In the genomic region with DNA sequence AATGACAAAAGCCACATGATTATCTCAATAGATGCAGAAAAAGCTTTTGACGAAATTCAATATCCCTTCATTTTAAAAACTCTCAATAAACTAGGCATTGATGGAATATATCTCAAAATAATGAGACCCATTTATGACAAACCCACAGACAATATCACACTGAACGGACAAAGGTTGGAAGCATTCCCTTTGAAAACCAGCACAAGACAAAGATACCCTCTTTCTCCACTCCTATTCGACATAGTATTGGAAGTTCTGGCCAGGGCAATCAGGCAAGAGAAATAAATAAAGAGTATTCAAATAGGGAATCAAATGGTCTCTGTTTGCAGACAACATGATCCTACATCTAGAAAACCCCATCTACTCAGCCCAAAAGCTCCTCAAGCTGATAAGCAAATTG, we compare ENCODE assay signal across 21 cellular contexts. TPM values are rescaled to one million over a fixed set of nuclear protein-coding genes. Genes with fewer than 3 reads are reported as not detected.
DNase-seq lines count a peak whose midpoint lies in the region; ATAC-seq lines count a peak whose summit lies in the region.
"Had no signal": no experiment of that assay in that cellular context is flagged by ENCODE, and none has a peak within 500 bp of the region (broad histone marks: within the 10 kb centered on the region; RNA-seq: fewer than 3 reads in every experiment).

No MANE protein-coding gene starts in this region.

- ATAC-seq in GM18909 (IDR thresholded peaks at IDR 0.05; ENCODE audit: poor library complexity, unreplicated experiment): no peak
- no peak for ATAC-seq in HG03378 (IDR thresholded peaks at IDR 0.05; ENCODE audit: unreplicated experiment)
- ATAC-seq: A549, HCT116 had no signal

- DNase-seq in Ammon's horn (ENCODE audit: low spot score) (peak; percentile 24), caudate nucleus (lab: John Stamatoyannopoulos, UW) (peak in 3 of 61 donors; percentile 0 to 3 (median 1)), inferior parietal cortex (ENCODE audit: extremely low spot score) (peak; percentile 29), pons (ENCODE audit: low spot score) (peak; percentile 54), NCI-H2171 (lab: John Stamatoyannopoulos, UW) (no peak), occipital lobe (lab: John Stamatoyannopoulos, UW) (no peak)
- DNase-seq: AML-193; CD4-positive, alpha-beta memory T cell; DMS153; DMS79; GDM1; GOT3; H7 had no signal

- H3K27ac ChIP-seq in caudate nucleus (ENCODE audit: low read depth, low read length): peak overlapping the region; percentile 71
- H3K27ac ChIP-seq: 22Rv1, A549, BLaER1 had no signal

RNA-seq across cellular contexts. Expression of gene CASP12, which starts 52.0 kb away (rescaled TPM):
- total RNA-seq in occipital lobe: not detected
- total RNA-seq: CD4-positive, alpha-beta memory T cell; Daoy; H7; HT-29 had no signal

Comparison
In these comparisons a context has a peak if more than half of its experiments do, and no peak if none do; other contexts are left out.
1. DNase-seq: peak in Ammon's horn (single experiment), inferior parietal cortex (single experiment) and pons (single experiment); none in NCI-H2171 (single experiment) and occipital lobe (single experiment).